ENCODE assay signal across 21 cellular contexts in genomic region chr2:235958221-235958620, GRCh38.
DNase-seq lines count a peak whose midpoint lies in the region; ATAC-seq and TF ChIP-seq lines count a peak whose summit lies in the region.
"Had no signal": no experiment of that assay in that cellular context is flagged by ENCODE, and none has a peak within 500 bp of the region (broad histone marks: within the 10 kb centered on the region; RNA-seq: fewer than 3 reads in every experiment).

No MANE protein-coding gene starts in this region.

- peak overlapping the region; percentile 34 for H3K27ac Mint-ChIP-seq in Calu3 (ENCODE audit: unreplicated experiment)
- H3K27ac Mint-ChIP-seq: CD4-positive, CD25-positive, alpha-beta regulatory T cell; CD8-positive, alpha-beta memory T cell; HFFc6 had no signal

- no peaks in the 10 kb centered on the region for H3K27me3 ChIP-seq in osteoblast (ENCODE audit: insufficient read depth, low read length)
- no peaks in the 10 kb centered on the region for H3K27me3 ChIP-seq in sigmoid colon
- H3K27me3 ChIP-seq in brain microvascular endothelial cell (replicated peaks) = no peaks in the 10 kb centered on the region
- H3K27me3 ChIP-seq: BE2C had no signal

- H3K36me3 ChIP-seq in osteoblast (ENCODE audit: insufficient read depth, low read length) (no peaks in the 10 kb centered on the region), sigmoid colon (peaks cover 0 to 4% (median 0%) of the 10 kb centered on the region in 4 donors), brain microvascular endothelial cell (replicated peaks) (no peaks in the 10 kb centered on the region)
- H3K36me3 ChIP-seq: BE2C had no signal

- H3K9me3 Mint-ChIP-seq in Calu3 (ENCODE audit: low read depth, unreplicated experiment) = no peaks in the 10 kb centered on the region
- H3K9me3 Mint-ChIP-seq: CD8-positive, alpha-beta memory T cell had no signal

- no peaks in the 10 kb centered on the region for H3K4me1 Mint-ChIP-seq in Calu3 (ENCODE audit: low read depth, unreplicated experiment)
- H3K4me1 Mint-ChIP-seq: CD4-positive, CD25-positive, alpha-beta regulatory T cell had no signal

- H3K27ac ChIP-seq in osteoblast (ENCODE audit: low read depth, low read length) = peak overlapping the region; percentile 41
- no peak overlapping the region for H3K27ac ChIP-seq in sigmoid colon
- H3K27ac ChIP-seq in brain microvascular endothelial cell = no peak overlapping the region

- TF ChIP-seq CTCF in Calu3 (IDR thresholded peaks at IDR 0.05; ENCODE audit: unreplicated experiment) (no peak), osteoblast (IDR thresholded peaks at IDR 0.05; ENCODE audit: extremely low read depth, low read depth, low read length) (no peak), sigmoid colon (IDR thresholded peaks at IDR 0.05) (no peak), brain microvascular endothelial cell (IDR thresholded peaks at IDR 0.05; ENCODE audit: low read depth, low read length, missing control alignments) (no peak)

- peak overlapping the region; percentile 70 for H2AFZ ChIP-seq in osteoblast (ENCODE audit: low read length)

- 91 to 96% methylated on average over 14 of the region's 14 CpGs for WGBS in sigmoid colon, 2 donors

- no peaks in the 10 kb centered on the region for H3K79me2 ChIP-seq in osteoblast (ENCODE audit: insufficient read depth, low read length)

- CTCF ChIA-PET in Calu3 (lab: Charles Lee) = no interaction called here

- H3K27me3 Mint-ChIP-seq in Calu3 (ENCODE audit: unreplicated experiment) = no peaks in the 10 kb centered on the region
- H3K27me3 Mint-ChIP-seq: CD8-positive, alpha-beta memory T cell had no signal

- H3K4me2 ChIP-seq in osteoblast (ENCODE audit: insufficient read depth, low read length) = peak overlapping the region; percentile 80

- H3K9me3 ChIP-seq in osteoblast (ENCODE audit: low read depth, low read length) (no peaks in the 10 kb centered on the region), sigmoid colon (no peaks in the 10 kb centered on the region)
- H3K9me3 ChIP-seq: BE2C, Caco-2 had no signal

- DNase-seq in Calu3 (no peak), left kidney (ENCODE audit: low read depth, low spot score) (peak; percentile 34), osteoblast (ENCODE audit: insufficient read length, low spot score, missing footprints) (no peak), sigmoid colon (peak; percentile 35), brain microvascular endothelial cell (no peak), COR-L47 (lab: John Stamatoyannopoulos, UW) (no peak)
- DNase-seq: ACHN; BE2C; C1 segment of cervical spinal cord; Caco-2; CD4-positive, CD25-positive, alpha-beta regulatory T cell; CD8-positive, alpha-beta memory T cell; DMS153; DMS79; GDM1; GOT3; H7; HFFc6; IMR-90 had no signal

- no peak overlapping the region for H3K4me3 Mint-ChIP-seq in Calu3 (ENCODE audit: low read depth, unreplicated experiment)
- H3K4me3 Mint-ChIP-seq: CD4-positive, CD25-positive, alpha-beta regulatory T cell; CD8-positive, alpha-beta memory T cell; HFFc6 had no signal

- H4K20me1 ChIP-seq in osteoblast (ENCODE audit: insufficient read depth, low read length) = no peaks in the 10 kb centered on the region

- H3K4me1 ChIP-seq in osteoblast (ENCODE audit: insufficient read depth, low read length) (no peaks in the 10 kb centered on the region), sigmoid colon (no peaks in the 10 kb centered on the region)
- H3K4me1 ChIP-seq: BE2C, Caco-2 had no signal

- BruUV-seq in Calu3 (replicated peaks; lab: Mats Ljungman, UMichigan) = no TSS peak

- peak overlapping the region; percentile 71 for H3K4me3 ChIP-seq in osteoblast (ENCODE audit: insufficient read depth, low read length)
- H3K4me3 ChIP-seq in sigmoid colon = no peak overlapping the region
- H3K4me3 ChIP-seq in brain microvascular endothelial cell (ENCODE audit: low read depth, low read length) = no peak overlapping the region

- in situ Hi-C loops in brain microvascular endothelial cell (cut with HindIII; ENCODE audit: low pct_ligation_motif_present, low sequenced_read_pairs) = no loop called here

- H3K36me3 Mint-ChIP-seq in Calu3 (ENCODE audit: insufficient read depth, unreplicated experiment) = peaks cover 3% of the 10 kb centered on the region
- H3K36me3 Mint-ChIP-seq: CD4-positive, CD25-positive, alpha-beta regulatory T cell; CD8-positive, alpha-beta memory T cell had no signal

- TF ChIP-seq POLR2A in sigmoid colon (IDR thresholded peaks at IDR 0.05) = no peak

- intact Hi-C loops in Calu3 (cut with micrococcal nuclease; ENCODE audit: unreplicated experiment) = no loop called here
- intact Hi-C loops in sigmoid colon (cut with DNase I) = no loop called here

- no peak for TF ChIP-seq EP300 in sigmoid colon (IDR thresholded peaks at IDR 0.05)

- ATAC-seq in GM18870 (IDR thresholded peaks at IDR 0.05; ENCODE audit: unreplicated experiment) = no peak
- ATAC-seq: HCT116 had no signal

Comparison
In these comparisons a context has a peak if more than half of its experiments do, and no peak if none do; other contexts are left out.
1. DNase-seq: peak in left kidney (single experiment) and sigmoid colon (single experiment); none in Calu3 (single experiment), osteoblast (single experiment), brain microvascular endothelial cell (single experiment) and COR-L47 (single experiment).